Comparison of ENCODE assay signal across 17 cellular contexts in genomic region chr2:136254681-136255080, GRCh38.
DNase-seq lines count a peak whose midpoint lies in the region; ATAC-seq and TF ChIP-seq lines count a peak whose summit lies in the region.
"Had no signal": no experiment of that assay in that cellular context is flagged by ENCODE, and none has a peak within 500 bp of the region (broad histone marks: within the 10 kb centered on the region; RNA-seq: fewer than 3 reads in every experiment).

No MANE protein-coding gene starts in this region.

- ATAC-seq in GM18517 (IDR thresholded peaks at IDR 0.05; ENCODE audit: unreplicated experiment): peak; percentile 51
- peak; percentile 43 for ATAC-seq in GM21447 (IDR thresholded peaks at IDR 0.05; ENCODE audit: unreplicated experiment)
- peak; percentile 53 for ATAC-seq in HG03432 (IDR thresholded peaks at IDR 0.05; ENCODE audit: unreplicated experiment)
- ATAC-seq in GM18519 (IDR thresholded peaks at IDR 0.05; ENCODE audit: low FRiP score, unreplicated experiment): no peak
- ATAC-seq in SK-N-SH treated with all-trans-retinoic acid at 6 μM for 48 hours: no peak
- ATAC-seq: Right ventricle myocardium inferior had no signal

- no peak overlapping the region for H3K4me3 ChIP-seq in parathyroid adenoma (ENCODE audit: low read depth, low read length)
- H3K4me3 ChIP-seq: dorsolateral prefrontal cortex had no signal

- no peaks in the 10 kb centered on the region for H3K36me3 ChIP-seq in parathyroid adenoma (ENCODE audit: control insufficient read depth, insufficient read depth, low read length)

- H3K27me3 ChIP-seq in parathyroid adenoma (ENCODE audit: control insufficient read depth, insufficient read depth, low read length): no peaks in the 10 kb centered on the region
- H3K27me3 ChIP-seq: dorsolateral prefrontal cortex had no signal

- no peaks in the 10 kb centered on the region for H3K9me3 ChIP-seq in parathyroid adenoma (ENCODE audit: control insufficient read depth, low read length)

- no peak for TF ChIP-seq CTCF in parathyroid adenoma (IDR thresholded peaks at IDR 0.05)

- no peak for DNase-seq in NCI-H1417 treated with DMSO at 0.1 percent for 48 hours (lab: John Stamatoyannopoulos, UW)
- DNase-seq: activated CD4-positive, alpha-beta T cell treated with anti-CD3 and anti-CD28 coated beads, Interleukin-2, amount 50 U/mL, for 4 hours; CD4-positive, alpha-beta T cell; dorsolateral prefrontal cortex; H9; KBM-7; NCI-H187; occipital lobe; substantia nigra; T1000 had no signal

- no peak overlapping the region for H3K4me2 ChIP-seq in parathyroid adenoma (ENCODE audit: low read length)

- no peaks in the 10 kb centered on the region for H3K79me2 ChIP-seq in parathyroid adenoma

- no peak overlapping the region for H3K27ac ChIP-seq in parathyroid adenoma

- no peaks in the 10 kb centered on the region for H3K4me1 ChIP-seq in parathyroid adenoma

- H3K9ac ChIP-seq in parathyroid adenoma: no peak overlapping the region

- peak overlapping the region; percentile 33 for H2AFZ ChIP-seq in parathyroid adenoma

TF ChIP-seq in SK-N-SH treated with all-trans-retinoic acid at 6 μM for 48 hours, 23 proteins besides CTCF, POLR2A, EP300 and RAD21:
- TF ChIP-seq CREB5 (CRISPR knock-in tag; IDR thresholded peaks at IDR 0.05; ENCODE audit: low read depth) (no peak), CSDC2 (CRISPR knock-in tag; IDR thresholded peaks at IDR 0.05) (no peak), POU6F1 (CRISPR knock-in tag; IDR thresholded peaks at IDR 0.05; ENCODE audit: borderline replicate concordance, low read depth) (no peak), OSR1 (CRISPR knock-in tag; IDR thresholded peaks at IDR 0.05) (no peak), TCF4 (CRISPR knock-in tag; IDR thresholded peaks at IDR 0.05; ENCODE audit: borderline replicate concordance) (no peak)

Comparison
In these comparisons a context has a peak if more than half of its experiments do, and no peak if none do; other contexts are left out.
1. ATAC-seq: peak in GM18517 (single experiment), GM21447 (single experiment) and HG03432 (single experiment); none in GM18519 (single experiment) and SK-N-SH treated with all-trans-retinoic acid at 6 μM for 48 hours (single experiment).